In genomic region chr5:175456105-175456504, GRCh38 we compare ENCODE assay signal across 25 cellular contexts. TPM values are rescaled to one million over a fixed set of nuclear protein-coding genes. Genes with fewer than 3 reads are reported as not detected.
"Had no signal": no experiment of that assay in that cellular context is flagged by ENCODE, and none has a peak within 500 bp of the region (broad histone marks: within the 10 kb centered on the region; RNA-seq: fewer than 3 reads in every experiment).

No MANE protein-coding gene starts in this region.

- H3K4me2 ChIP-seq: KMS-11 had no signal

- DNase-seq: IMR-90, Kasumi-1, MV-4-11, NCI-H1048, NCI-H1105, NCI-H1417, NCI-H1436 treated with DMSO at 0.1 percent for 48 hours, NCI-H1694, NCI-H187 treated with DMSO at 0.1 percent for 48 hours, NCI-H2029 treated with DMSO at 0.1 percent for 48 hours, NCI-H2171, NCI-H226, NCI-H446, NCI-H510A, NCI-H524 treated with DMSO at 0.1 percent for 48 hours, NCI-H69, NCI-H82, PC-3, SHP77, T-helper 1 cell had no signal

- ATAC-seq: Panc1, PC-3, SK-N-SH treated with all-trans-retinoic acid at 6 μM for 48 hours had no signal

- H3K27ac ChIP-seq: KMS-11, RWPE1 had no signal

- H3K9ac ChIP-seq: KMS-11 had no signal

RNA-seq across cellular contexts. Expression of gene DRD1, which starts 12.1 kb away (rescaled TPM):
- total RNA-seq: HT-29, PC-3 had no signal
